ENCODE assay signal across 1 cellular context in the genomic region with DNA sequence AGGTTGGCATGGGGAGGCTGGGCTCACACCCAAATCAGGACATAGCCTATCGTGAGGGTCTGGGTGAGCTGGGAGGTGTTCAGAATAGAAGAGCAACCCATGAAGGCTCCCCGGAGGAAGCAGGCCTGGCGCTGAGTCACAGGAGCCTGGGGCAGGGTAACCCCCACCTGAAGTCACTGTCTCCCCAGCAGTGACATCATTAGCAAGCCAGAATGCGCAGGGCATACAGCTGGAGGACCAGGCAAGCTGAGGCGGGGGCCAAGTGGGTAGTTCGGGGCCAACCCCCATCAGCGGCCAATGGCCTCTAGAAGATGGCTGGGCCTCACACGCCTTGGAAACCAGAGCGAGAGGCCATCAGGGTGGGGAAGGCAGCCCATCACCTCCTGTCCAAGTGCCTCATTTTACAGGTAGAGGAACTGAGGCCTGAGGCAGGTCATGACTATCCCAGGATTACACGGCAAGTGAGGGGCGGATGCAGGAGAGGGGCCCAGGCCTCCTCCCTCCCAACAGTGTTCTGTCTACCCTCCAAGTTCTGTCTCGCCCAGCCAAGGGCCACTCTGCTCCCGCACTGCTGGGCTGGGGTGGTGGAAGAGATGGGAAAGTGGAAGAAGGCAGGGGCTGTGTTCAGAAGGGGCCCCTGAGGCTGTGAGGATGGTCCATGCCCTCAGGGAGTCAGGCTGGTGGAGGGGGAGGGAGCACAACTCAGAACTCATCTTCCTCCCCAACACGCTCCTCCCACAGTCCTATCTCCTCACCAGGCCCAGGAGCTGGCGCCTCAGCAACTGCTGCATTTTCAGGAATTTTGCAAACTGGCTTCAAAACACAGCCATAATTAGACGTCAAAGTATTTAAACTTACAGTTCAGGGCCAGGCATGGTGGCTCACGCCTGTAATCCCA.
TF ChIP-seq lines count a peak whose summit lies in the region.

No MANE protein-coding gene starts in this region.

TF ChIP-seq in HepG2, 621 proteins besides CTCF, POLR2A, EP300 and RAD21:
- TF ChIP-seq GABPA (IDR thresholded peaks at IDR 0.05; ENCODE audit: low read depth, low read length) (no peak), GABPA (CRISPR knock-in tag; IDR thresholded peaks at IDR 0.05; ENCODE audit: low read depth) (no peak), ZNF263 (CRISPR knock-in tag; IDR thresholded peaks at IDR 0.05) (peak; percentile 89)
